In genomic region chr1:119646521-119647227, GRCh38 we compare ENCODE assay signal across 8 cellular contexts. TPM values are rescaled to one million over a fixed set of nuclear protein-coding genes. Genes with fewer than 3 reads are reported as not detected.
DNase-seq lines count a peak whose midpoint lies in the region; ATAC-seq and TF ChIP-seq lines count a peak whose summit lies in the region.

No MANE protein-coding gene starts in this region.

- intact Hi-C loops in activated T-helper 2 cell treated with anti-CD3 and anti-CD28 coated beads, Interferon-gamma antibody, Interleukin-2, Interleukin-4, amounts not matched to agents 10 μg/mL and 5 μg/mL and 100 μg/mL, durations not matched to agents 14 hours and 24 hours and 36 hours (cut with micrococcal nuclease) = loop anchor here (5.0 kb wide), 1 partner anchor 66 kb away; the partner anchor contains the start of gene PHGDH
- intact Hi-C loops in lower leg skin (cut with DNase I; ENCODE audit: low total_unique reads) = no loop called here

- H3K27me3 Mint-ChIP-seq in T-helper 2 cell treated with Interferon-gamma antibody and Interleukin-4, amounts not matched to agents 5 μg/mL and 100 μg/mL, for 36 hours (ENCODE audit: low read depth) = peaks cover 21% of the 10 kb centered on the region
- peaks cover 17% of the 10 kb centered on the region for H3K27me3 Mint-ChIP-seq in activated T-helper 2 cell treated with anti-CD3 and anti-CD28 coated beads, Interferon-gamma antibody, Interleukin-2, Interleukin-4, amounts not matched to agents 10 μg/mL and 5 μg/mL and 100 μg/mL, durations not matched to agents 14 hours and 24 hours and 36 hours (ENCODE audit: low read depth)
- peaks cover 11 to 30% (median 14%) of the 10 kb centered on the region in 3 donors for H3K27me3 Mint-ChIP-seq in immature natural killer cell (ENCODE audit: low read depth in 3 of 3)

- 60% methylated on average over 15 of the region's 15 CpGs for WGBS in suprapubic skin
- 50 to 56% methylated on average over 15 of the region's 15 CpGs for whole genome bisulfite sequencing in lower leg skin, 2 donors

- no peaks in the 10 kb centered on the region for H3K9me3 ChIP-seq in suprapubic skin

- H3K4me1 Mint-ChIP-seq in T-helper 2 cell treated with Interferon-gamma antibody and Interleukin-4, amounts not matched to agents 5 μg/mL and 100 μg/mL, for 36 hours (ENCODE audit: low read depth) = peaks cover 36% of the 10 kb centered on the region
- peaks cover 58% of the 10 kb centered on the region for H3K4me1 Mint-ChIP-seq in activated T-helper 2 cell treated with anti-CD3 and anti-CD28 coated beads, Interferon-gamma antibody, Interleukin-2, Interleukin-4, amounts not matched to agents 10 μg/mL and 5 μg/mL and 100 μg/mL, durations not matched to agents 14 hours and 24 hours and 36 hours (ENCODE audit: low read depth)
- peaks cover 6 to 11% of the 10 kb centered on the region in 2 donors for H3K4me1 Mint-ChIP-seq in immature natural killer cell

- peak overlapping the region; percentile 87 for H3K4me3 Mint-ChIP-seq in T-helper 2 cell treated with Interferon-gamma antibody and Interleukin-4, amounts not matched to agents 5 μg/mL and 100 μg/mL, for 36 hours
- peak overlapping the region; percentile 92 for H3K4me3 Mint-ChIP-seq in activated T-helper 2 cell treated with anti-CD3 and anti-CD28 coated beads, Interferon-gamma antibody, Interleukin-2, Interleukin-4, amounts not matched to agents 10 μg/mL and 5 μg/mL and 100 μg/mL, durations not matched to agents 14 hours and 24 hours and 36 hours (ENCODE audit: low read depth)
- peak overlapping the region in 4 of 5 donors; percentile 28 to 62 (median 38) for H3K4me3 Mint-ChIP-seq in immature natural killer cell

- H3K27me3 ChIP-seq in suprapubic skin = no peaks in the 10 kb centered on the region

- TF ChIP-seq EP300 in suprapubic skin (IDR thresholded peaks at IDR 0.05) = no peak

- H3K36me3 Mint-ChIP-seq in T-helper 2 cell treated with Interferon-gamma antibody and Interleukin-4, amounts not matched to agents 5 μg/mL and 100 μg/mL, for 36 hours (ENCODE audit: low read depth) = peaks cover 15% of the 10 kb centered on the region
- H3K36me3 Mint-ChIP-seq in activated T-helper 2 cell treated with anti-CD3 and anti-CD28 coated beads, Interferon-gamma antibody, Interleukin-2, Interleukin-4, amounts not matched to agents 10 μg/mL and 5 μg/mL and 100 μg/mL, durations not matched to agents 14 hours and 24 hours and 36 hours (ENCODE audit: low read depth) = peaks cover 35% of the 10 kb centered on the region
- H3K36me3 Mint-ChIP-seq in immature natural killer cell = no peaks in the 10 kb centered on the region

- TF ChIP-seq CTCF in suprapubic skin (IDR thresholded peaks at IDR 0.05) (no peak), lower leg skin (IDR thresholded peaks at IDR 0.05) (no peak)

- H3K36me3 ChIP-seq in suprapubic skin = no peaks in the 10 kb centered on the region

- H3K27ac Mint-ChIP-seq in T-helper 2 cell treated with Interferon-gamma antibody and Interleukin-4, amounts not matched to agents 5 μg/mL and 100 μg/mL, for 36 hours = peak overlapping the region; percentile 0
- peak overlapping the region; percentile 69 for H3K27ac Mint-ChIP-seq in activated T-helper 2 cell treated with anti-CD3 and anti-CD28 coated beads, Interferon-gamma antibody, Interleukin-2, Interleukin-4, amounts not matched to agents 10 μg/mL and 5 μg/mL and 100 μg/mL, durations not matched to agents 14 hours and 24 hours and 36 hours
- no peak overlapping the region for H3K27ac Mint-ChIP-seq in immature natural killer cell

- H3K4me3 ChIP-seq in suprapubic skin (peak overlapping the region; percentile 61), lower leg skin (ENCODE audit: low read depth, poor library complexity, severe bottlenecking) (no peak overlapping the region)

- peaks cover 10% of the 10 kb centered on the region for H3K9me3 Mint-ChIP-seq in T-helper 2 cell treated with Interferon-gamma antibody and Interleukin-4, amounts not matched to agents 5 μg/mL and 100 μg/mL, for 36 hours
- peaks cover 12% of the 10 kb centered on the region for H3K9me3 Mint-ChIP-seq in activated T-helper 2 cell treated with anti-CD3 and anti-CD28 coated beads, Interferon-gamma antibody, Interleukin-2, Interleukin-4, amounts not matched to agents 10 μg/mL and 5 μg/mL and 100 μg/mL, durations not matched to agents 14 hours and 24 hours and 36 hours
- peaks cover 0 to 1% (median 0%) of the 10 kb centered on the region in 6 donors for H3K9me3 Mint-ChIP-seq in immature natural killer cell

- no peak for ATAC-seq in GM21576 (IDR thresholded peaks at IDR 0.05; ENCODE audit: unreplicated experiment)

- no peak for TF ChIP-seq POLR2A in suprapubic skin (IDR thresholded peaks at IDR 0.05)
- no peak for TF ChIP-seq POLR2A in lower leg skin (IDR thresholded peaks at IDR 0.05)

- H3K4me1 ChIP-seq in suprapubic skin = peaks cover 21% of the 10 kb centered on the region

- DNase-seq in T-helper 2 cell treated with Interferon-gamma antibody and Interleukin-4, amounts not matched to agents 5 μg/mL and 100 μg/mL, for 36 hours (ENCODE audit: low spot score) = no peak
- no peak for DNase-seq in T-helper 2 cell
- DNase-seq in activated T-helper 2 cell treated with anti-CD3 and anti-CD28 coated beads, Interferon-gamma antibody, Interleukin-2, Interleukin-4, amounts not matched to agents 10 μg/mL and 5 μg/mL and 100 μg/mL, durations not matched to agents 14 hours and 24 hours and 36 hours (ENCODE audit: low spot score) = no peak
- DNase-seq in immature natural killer cell = no peak
- DNase-seq in suprapubic skin (ENCODE audit: low spot score in 2 of 2) = no peak
- DNase-seq in lower leg skin (ENCODE audit: low spot score in 2 of 2) = no peak
- no peak for DNase-seq in NK-92 (lab: John Stamatoyannopoulos, UW; ENCODE audit: unreplicated experiment)

- no peak overlapping the region for H3K27ac ChIP-seq in suprapubic skin

RNA-seq across cellular contexts. Expression of gene ZNF697, which starts 1.4 kb away (rescaled TPM):
- 12.6 and 13.0 TPM in 2 replicates for total RNA-seq in activated T-helper 2 cell treated with anti-CD3 and anti-CD28 coated beads, Interferon-gamma antibody, Interleukin-2, Interleukin-4, amounts not matched to agents 10 μg/mL and 5 μg/mL and 100 μg/mL, durations not matched to agents 14 hours and 24 hours and 36 hours
- polyA plus RNA-seq in immature natural killer cell = not detected
- 1 to 10 TPM; 2.6 to 8.1 (median 3.7) TPM for total RNA-seq in suprapubic skin
- 1 to 10 TPM; 2.3 to 5.4 (median 3.6) TPM for total RNA-seq in lower leg skin

Comparison
In these comparisons a context has a peak if more than half of its experiments do, and no peak if none do; other contexts are left out.
1. H3K27ac Mint-ChIP-seq: peak in T-helper 2 cell treated with Interferon-gamma antibody and Interleukin-4, amounts not matched to agents 5 μg/mL and 100 μg/mL, for 36 hours (single experiment) and activated T-helper 2 cell treated with anti-CD3 and anti-CD28 coated beads, Interferon-gamma antibody, Interleukin-2, Interleukin-4, amounts not matched to agents 10 μg/mL and 5 μg/mL and 100 μg/mL, durations not matched to agents 14 hours and 24 hours and 36 hours (single experiment); none in immature natural killer cell (0 of 6).
2. H3K4me3 Mint-ChIP-seq: peak in every context shown above with its lines; median percentile 92 in activated T-helper 2 cell treated with anti-CD3 and anti-CD28 coated beads, Interferon-gamma antibody, Interleukin-2, Interleukin-4, amounts not matched to agents 10 μg/mL and 5 μg/mL and 100 μg/mL, durations not matched to agents 14 hours and 24 hours and 36 hours; 87 in T-helper 2 cell treated with Interferon-gamma antibody and Interleukin-4, amounts not matched to agents 5 μg/mL and 100 μg/mL, for 36 hours; 38 in immature natural killer cell.